8 cellular contexts compared by ENCODE assay signal in genomic region chr6:28400122-28400451, GRCh38. TPM values are rescaled to one million over a fixed set of nuclear protein-coding genes. Genes with fewer than 3 reads are reported as not detected.
DNase-seq lines count a peak whose midpoint lies in the region; FAIRE-seq and TF ChIP-seq lines count a peak whose summit lies in the region.

No MANE protein-coding gene starts in this region.

- H3K4me1 Mint-ChIP-seq in nephron progenitor cell = peaks cover 43% of the 10 kb centered on the region
- no peaks in the 10 kb centered on the region for H3K4me1 Mint-ChIP-seq in Caco-2 (ENCODE audit: low read depth, unreplicated experiment)

- H3K27me3 ChIP-seq in BE2C (no peaks in the 10 kb centered on the region), OCI-LY1 (ENCODE audit: insufficient read depth, low read length) (no peaks in the 10 kb centered on the region), H1 (replicated peaks in 1 of 4; ENCODE audit: control insufficient read depth in 3 of 4, extremely low read depth in 1 of 4, insufficient read depth in 3 of 4, low read length in 3 of 4) (peaks cover 0 to 3% (median 0%) of the 10 kb centered on the region in 4 experiments; a peak in 2 of 7 replicates), Caco-2 (replicated peaks; ENCODE audit: control insufficient read depth, insufficient read depth, low read length) (no peaks in the 10 kb centered on the region)

- H3K27ac Mint-ChIP-seq in nephron progenitor cell (peak overlapping the region; percentile 94), Caco-2 (ENCODE audit: unreplicated experiment) (no peak overlapping the region)

- H3K4me1 ChIP-seq in BE2C = no peaks in the 10 kb centered on the region
- H3K4me1 ChIP-seq in OCI-LY1 (ENCODE audit: insufficient read depth, low read length, severe bottlenecking) = peaks cover 49% of the 10 kb centered on the region
- H3K4me1 ChIP-seq in H1 (replicated peaks in 1 of 4; ENCODE audit: control insufficient read depth in 3 of 4, insufficient read depth in 4 of 4, low read length in 3 of 4) = peaks cover 0 to 2% (median 0%) of the 10 kb centered on the region in 4 experiments; a peak in 4 of 7 replicates
- H3K4me1 ChIP-seq in Caco-2 = no peaks in the 10 kb centered on the region

- no peak for DNase-seq in BE2C
- no peak for DNase-seq in H1 (ENCODE audit: low read depth in 1 of 2, low spot score in 2 of 2)
- no peak for DNase-seq in nephron progenitor cell
- no peak for DNase-seq in NCI-H2029 (lab: John Stamatoyannopoulos, UW)
- DNase-seq in Caco-2 = no peak
- DNase-seq in SW480 (ENCODE audit: low spot score) = no peak
- DNase-seq in DMS53 treated with DMSO at 0.1 percent for 48 hours (lab: John Stamatoyannopoulos, UW; ENCODE audit: unreplicated experiment) = no peak

- H3F3A ChIP-seq in OCI-LY1 (ENCODE audit: insufficient read depth, low read length) = no peaks in the 10 kb centered on the region

- no TSS peak for BruUV-seq in Caco-2 (replicated peaks; lab: Mats Ljungman, UMichigan)

- H2BK5ac ChIP-seq in H1 (ENCODE audit: low read depth, low read length) = no peak overlapping the region; the same call in 1 of the 2 replicates

- no peak overlapping the region for H4K5ac ChIP-seq in H1 (ENCODE audit: insufficient read length, low read depth, low read length)

- no peaks in the 10 kb centered on the region for H3K79me1 ChIP-seq in H1 (ENCODE audit: low read depth, low read length)

- H4K91ac ChIP-seq in H1 (replicated peaks; ENCODE audit: insufficient read length, low read length) = no peak overlapping the region

- no peaks in the 10 kb centered on the region for H3K9me2 ChIP-seq in OCI-LY1 (ENCODE audit: low read depth, low read length)

- no peaks in the 10 kb centered on the region for H3K23me2 ChIP-seq in H1 (ENCODE audit: low read depth, low read length)

- no peak overlapping the region for H2BK12ac ChIP-seq in H1 (ENCODE audit: low read depth, low read length)

- H3K36me3 ChIP-seq in BE2C (peaks cover 29% of the 10 kb centered on the region), OCI-LY1 (ENCODE audit: insufficient read depth, low read length) (peaks cover 32% of the 10 kb centered on the region), H1 (ENCODE audit: control insufficient read depth in 2 of 4, insufficient read depth in 4 of 4, low read length in 3 of 4) (peaks cover 2 to 17% (median 9%) of the 10 kb centered on the region in 4 experiments; a peak in 5 of 8 replicates), Caco-2 (ENCODE audit: control insufficient read depth, insufficient read depth, low read length) (no peaks in the 10 kb centered on the region)

- H3K9me3 ChIP-seq in BE2C (no peaks in the 10 kb centered on the region), OCI-LY1 (ENCODE audit: low read length) (no peaks in the 10 kb centered on the region), H1 (ENCODE audit: insufficient read depth in 2 of 2, low read depth in 1 of 2, low read length in 1 of 2) (no peaks in the 10 kb centered on the region), Caco-2 (no peaks in the 10 kb centered on the region)

- H3K36me3 Mint-ChIP-seq in nephron progenitor cell (ENCODE audit: low read depth) = peaks cover 35% of the 10 kb centered on the region
- H3K36me3 Mint-ChIP-seq in Caco-2 (ENCODE audit: insufficient read depth, unreplicated experiment) = no peaks in the 10 kb centered on the region

- H3K4ac ChIP-seq in H1 (replicated peaks; ENCODE audit: insufficient read length, low read depth, low read length) = no peak overlapping the region

- H3K27me3 Mint-ChIP-seq in nephron progenitor cell (ENCODE audit: low read depth, poor library complexity) = peaks cover 37% of the 10 kb centered on the region
- H3K27me3 Mint-ChIP-seq in Caco-2 (ENCODE audit: insufficient read depth, unreplicated experiment) = peaks cover 6% of the 10 kb centered on the region

- no peak overlapping the region for H2BK20ac ChIP-seq in H1 (ENCODE audit: low read length)

- 24% methylated on average over 8 of the region's 8 CpGs; no CpG with 5 or more reads in 1 of the 2 experiments for WGBS in H1 (ENCODE audit: extremely low coverage in 1 of 2, insufficient coverage in 1 of 2, insufficient read length in 1 of 2, insufficient replicate concordance in 2 of 2, low coverage in 1 of 2, low lambda C conversion rate in 2 of 2, missing lambda C conversion rate in 1 of 2), 2 experiments

- H3K4me3 Mint-ChIP-seq in nephron progenitor cell = peak overlapping the region; percentile 92
- no peak overlapping the region for H3K4me3 Mint-ChIP-seq in Caco-2 (ENCODE audit: unreplicated experiment)

- H3K27ac ChIP-seq in OCI-LY1 (ENCODE audit: low read depth, low read length, poor library complexity, severe bottlenecking) (no peak overlapping the region), H1 (ENCODE audit: low read depth, low read length) (no peak overlapping the region)

- H3K79me2 ChIP-seq in OCI-LY1 (ENCODE audit: insufficient read depth, low read length) = peaks cover 9% of the 10 kb centered on the region
- H3K79me2 ChIP-seq in H1 (ENCODE audit: control insufficient read depth in 1 of 2, insufficient read depth in 2 of 2, low read length in 2 of 2) = peaks cover 0 to 38% of the 10 kb centered on the region in 2 experiments; a peak in 3 of 4 replicates

- H3K4me3 ChIP-seq in BE2C (ENCODE audit: low read depth, low read length) (peak overlapping the region; percentile 99), OCI-LY1 (ENCODE audit: low read depth, low read length, poor library complexity, severe bottlenecking) (peak overlapping the region; percentile 93), H1 (ENCODE audit: extremely low read depth in 1 of 4, insufficient read depth in 2 of 4, low read depth in 3 of 4, low read length in 4 of 4) (peak overlapping the region; percentile 67 to 97 (median 93)), Caco-2 (ENCODE audit: low read depth, low read length) (no peak overlapping the region)

- H2AFZ ChIP-seq in OCI-LY1 (ENCODE audit: low read length) (peak overlapping the region; percentile 99), H1 (ENCODE audit: low read length) (peak overlapping the region; percentile 99; the same call in 1 of the 2 replicates)

- H2BK15ac ChIP-seq in H1 (ENCODE audit: low read length) = no peak overlapping the region

- no peaks in the 10 kb centered on the region for H4K20me1 ChIP-seq in OCI-LY1 (ENCODE audit: insufficient read depth, low read length)
- H4K20me1 ChIP-seq in H1 (replicated peaks in 1 of 2; ENCODE audit: control insufficient read depth in 1 of 2, insufficient read depth in 2 of 2, low read length in 2 of 2) = peaks cover 0 to 1% of the 10 kb centered on the region in 2 experiments

- no peak overlapping the region for H2BK120ac ChIP-seq in H1 (replicated peaks; ENCODE audit: low read depth, low read length)

- no peak for TF ChIP-seq EP300 in H1 (IDR thresholded peaks at IDR 0.05; ENCODE audit: borderline replicate concordance in 1 of 2, low read depth in 2 of 2, low read length in 2 of 2)

- peak overlapping the region; percentile 83 for H3K4me2 ChIP-seq in OCI-LY1 (ENCODE audit: low read length)
- H3K4me2 ChIP-seq in H1 (ENCODE audit: insufficient read depth in 1 of 2, low read depth in 2 of 2, low read length in 2 of 2) = peak overlapping the region; percentile 65 to 91

- no peak overlapping the region for H3K18ac ChIP-seq in H1 (ENCODE audit: extremely low read depth, low read length)

- no peak overlapping the region for H3K56ac ChIP-seq in H1 (replicated peaks; ENCODE audit: insufficient read length, low read depth, low read length)

- TF ChIP-seq CTCF in BE2C (IDR thresholded peaks at IDR 0.05; ENCODE audit: low read depth, low read length) = no peak
- TF ChIP-seq CTCF in OCI-LY1 (IDR thresholded peaks at IDR 0.05; ENCODE audit: low read length) = no peak
- TF ChIP-seq CTCF in H1 (IDR thresholded peaks at IDR 0.05; ENCODE audit: control extremely low read depth in 1 of 3, insufficient read depth in 1 of 3, low read depth in 1 of 3, low read length in 3 of 3) = no peak
- TF ChIP-seq CTCF in nephron progenitor cell (IDR thresholded peaks at IDR 0.05) = no peak
- no peak for TF ChIP-seq CTCF in Caco-2 (IDR thresholded peaks at IDR 0.05; ENCODE audit: insufficient read depth in 1 of 2, low read depth in 1 of 2, low read length in 1 of 2, severe bottlenecking in 1 of 2, unreplicated experiment in 1 of 2)

- POLR2A ChIA-PET in H1 (lab: Charles Lee; ENCODE audit: partially characterized antibody) = interaction anchor here (0.9 to 7.1 kb wide), 3 partner anchors 16 to 43 kb away, joined by 3 to 62 read pairs (median 21); partner anchors contain the start of gene ZSCAN23
- POLR2A ChIA-PET in Caco-2 (lab: Charles Lee) = no interaction called here

- H3K9ac ChIP-seq in OCI-LY1 (ENCODE audit: low read length) (peak overlapping the region; percentile 96), H1 (replicated peaks in 1 of 4; ENCODE audit: extremely low read depth in 1 of 4, low read depth in 3 of 4, low read length in 3 of 4) (peak overlapping the region in 3 of 4 experiments; percentile 81 to 88 (median 82); a peak in 5 of 7 replicates)

- FAIRE-seq in H1 (lab: Jason Lieb, UNC) = no peak

- no peak for TF ChIP-seq POLR2A in H1 (IDR thresholded peaks at IDR 0.05; ENCODE audit: control extremely low read depth in 1 of 2, low read depth in 2 of 2, low read length in 2 of 2)

- H3K23ac ChIP-seq in H1 (ENCODE audit: insufficient read length) = no peak overlapping the region

- CTCF ChIA-PET in H1 (lab: Charles Lee; ENCODE audit: partially characterized antibody) (no interaction called here), Caco-2 (lab: Charles Lee) (no interaction called here)

- intact Hi-C loops in Caco-2 (cut with micrococcal nuclease; ENCODE audit: unreplicated experiment) = no loop called here

- no peak overlapping the region for H2AK5ac ChIP-seq in H1 (ENCODE audit: low read depth, low read length)

- H4K8ac ChIP-seq in H1 (ENCODE audit: extremely low read depth, insufficient read depth, low read length) = no peak overlapping the region

- H3K9me3 Mint-ChIP-seq in nephron progenitor cell (no peaks in the 10 kb centered on the region), Caco-2 (ENCODE audit: unreplicated experiment) (no peaks in the 10 kb centered on the region)

- TF ChIP-seq RAD21 in H1 (IDR thresholded peaks at IDR 0.05 in 1 of 2, conservative IDR thresholded peaks at IDR 0.05 in 1 of 2; ENCODE audit: low read depth in 2 of 2, low read length in 2 of 2) = no peak

- no peak overlapping the region for H3K14ac ChIP-seq in H1 (ENCODE audit: insufficient read length)

RNA-seq across cellular contexts. Expression of gene ZSCAN12, which starts 0.5 kb away (rescaled TPM):
- polyA plus RNA-seq in BE2C (2012; ENCODE audit: insufficient read depth, insufficient read length, low read depth) = 5.7 TPM
- total RNA-seq in H1 (2021; fragmentation: NEBNext Ultra II Directional; extraction: Animal tissue kit (Norgen Biotek cat#: 25700)) = 8.6 and 9.6 TPM in 2 replicates
- polyA plus RNA-seq in H1 (2011; rRNA removed) = 2.0 and 2.2 TPM in 2 replicates
- polyA plus RNA-seq in H1 (2011; cell fraction: cytosol; rRNA removed) = 3.3 TPM
- polyA plus RNA-seq in H1 (2011; cell fraction: nucleus; rRNA removed) = 3.3 TPM
- polyA plus RNA-seq in H1 (2012, experiment 1 of 2) = 3.3 to 5.7 TPM (median 4.3 TPM) in 4 replicates
- polyA plus RNA-seq in H1 (2012, experiment 2 of 2) = 0.43 TPM
- 4.2 TPM for polyA plus RNA-seq in H1 (2013, experiment 1 of 2)
- 4.2 TPM for polyA plus RNA-seq in H1 (2013, experiment 2 of 2)
- 8.4 and 12.5 TPM in 2 replicates for polyA minus RNA-seq in H1 (2011; rRNA and poly(A)+ RNA removed)
- polyA minus RNA-seq in H1 (2011; cell fraction: cytosol; rRNA and poly(A)+ RNA removed) = 5.0 TPM
- 14.5 TPM for polyA minus RNA-seq in H1 (2011; cell fraction: nucleus; rRNA and poly(A)+ RNA removed)
- 1.5 and 1.6 TPM in 2 replicates for total RNA-seq in Caco-2 (2022)

RNA-seq across cellular contexts. Expression of gene ZSCAN23, which starts 43.2 kb away (rescaled TPM):
- 3.9 TPM for polyA plus RNA-seq in BE2C (2012; ENCODE audit: insufficient read depth, insufficient read length, low read depth)
- 4.2 and 5.3 TPM in 2 replicates for total RNA-seq in H1 (2021; fragmentation: NEBNext Ultra II Directional; extraction: Animal tissue kit (Norgen Biotek cat#: 25700))
- polyA plus RNA-seq in H1 (2011; rRNA removed) = 0.61 and 0.74 TPM in 2 replicates
- polyA plus RNA-seq in H1 (2011; cell fraction: cytosol; rRNA removed) = 2.3 TPM
- 3.8 TPM for polyA plus RNA-seq in H1 (2011; cell fraction: nucleus; rRNA removed)
- polyA plus RNA-seq in H1 (2012, experiment 1 of 2) = 2.7 to 3.8 TPM (median 3.2 TPM) in 4 replicates
- 0.17 TPM for polyA plus RNA-seq in H1 (2012, experiment 2 of 2)
- 1.8 TPM for polyA plus RNA-seq in H1 (2013, experiment 1 of 2)
- polyA plus RNA-seq in H1 (2013, experiment 2 of 2) = 1.1 TPM
- 11.3 and 11.8 TPM in 2 replicates for polyA minus RNA-seq in H1 (2011; rRNA and poly(A)+ RNA removed)
- 5.5 TPM for polyA minus RNA-seq in H1 (2011; cell fraction: cytosol; rRNA and poly(A)+ RNA removed)
- polyA minus RNA-seq in H1 (2011; cell fraction: nucleus; rRNA and poly(A)+ RNA removed) = 9.7 TPM
- not detected in 2 replicates for total RNA-seq in Caco-2 (2022)

RNA-seq across cellular contexts. Expression of gene ZKSCAN3, which starts 50.3 kb away (rescaled TPM):
- polyA plus RNA-seq in BE2C (2012; ENCODE audit: insufficient read depth, insufficient read length, low read depth) = 0.83 TPM
- total RNA-seq in H1 (2021; fragmentation: NEBNext Ultra II Directional; extraction: Animal tissue kit (Norgen Biotek cat#: 25700)) = 9.2 and 9.8 TPM in 2 replicates
- 2.7 TPM in 2 replicates for polyA plus RNA-seq in H1 (2011; rRNA removed)
- 3.4 TPM for polyA plus RNA-seq in H1 (2011; cell fraction: cytosol; rRNA removed)
- 2.5 TPM for polyA plus RNA-seq in H1 (2011; cell fraction: nucleus; rRNA removed)
- 5.1 to 6.0 TPM (median 5.4 TPM) in 4 replicates for polyA plus RNA-seq in H1 (2012, experiment 1 of 2)
- polyA plus RNA-seq in H1 (2012, experiment 2 of 2) = 1.6 TPM
- 3.7 TPM for polyA plus RNA-seq in H1 (2013, experiment 1 of 2)
- polyA plus RNA-seq in H1 (2013, experiment 2 of 2) = 3.6 TPM
- polyA minus RNA-seq in H1 (2011; rRNA and poly(A)+ RNA removed) = 3.8 and 5.1 TPM in 2 replicates
- polyA minus RNA-seq in H1 (2011; cell fraction: cytosol; rRNA and poly(A)+ RNA removed) = 2.9 TPM
- 4.7 TPM for polyA minus RNA-seq in H1 (2011; cell fraction: nucleus; rRNA and poly(A)+ RNA removed)
- 3.7 and 4.3 TPM in 2 replicates for total RNA-seq in Caco-2 (2022)
